In genomic region chr6:117482240-117483003, GRCh38 we compare ENCODE assay signal across 2 cellular contexts.
A peak's percentile ranks its signal among the peaks of the same experiment; 100 is the strongest.
TF ChIP-seq lines count a peak whose summit lies in the region.

TSS of gene DCBLD1 (plus strand) at chr6:117482674. CDS start at chr6:117482782, 108 bp downstream.

TF ChIP-seq in HCT116, 20 proteins besides CTCF, POLR2A, EP300 and RAD21:
- TF ChIP-seq EZH2phosphoT487 (IDR thresholded peaks at IDR 0.05; ENCODE audit: borderline replicate concordance) (no peak), EZH2 (IDR thresholded peaks at IDR 0.05) (no peak), YY1 (IDR thresholded peaks at IDR 0.05; ENCODE audit: extremely low read depth, insufficient replicate concordance, low read depth, low read length) (no peak), ZBTB33 (IDR thresholded peaks at IDR 0.05; ENCODE audit: extremely low read depth, insufficient replicate concordance, low read length) (no peak), TCF7L2 (IDR thresholded peaks at IDR 0.05; ENCODE audit: borderline replicate concordance, extremely low read depth, insufficient read depth, insufficient read length) (no peak), ZNF274 (IDR thresholded peaks at IDR 0.05; ENCODE audit: low read depth, low read length) (no peak), SIN3A (IDR thresholded peaks at IDR 0.05; ENCODE audit: low read depth) (no peak), EGR1 (IDR thresholded peaks at IDR 0.05; ENCODE audit: low read depth) (peak; percentile 91), CBX3 (IDR thresholded peaks at IDR 0.05; ENCODE audit: low read depth) (peak; percentile 49; the same call in 1 of the 2 replicates), ELF1 (IDR thresholded peaks at IDR 0.05; ENCODE audit: borderline replicate concordance, low read depth) (no peak), REST (IDR thresholded peaks at IDR 0.05; ENCODE audit: low read depth) (no peak), JUND (IDR thresholded peaks at IDR 0.05) (no peak), MAX (IDR thresholded peaks at IDR 0.05) (peak; percentile 95), POLR2AphosphoS5 (IDR thresholded peaks at IDR 0.05; ENCODE audit: low read depth, low read length) (peak; percentile 86), ZFX (IDR thresholded peaks at IDR 0.05) (peak; percentile 57; the same call in 1 of the 2 replicates), SP1 (IDR thresholded peaks at IDR 0.05; ENCODE audit: low read depth) (peak; percentile 43; the same call in 1 of the 2 replicates), FOSL1 (IDR thresholded peaks at IDR 0.05; ENCODE audit: low read depth) (no peak), CEBPB (IDR thresholded peaks at IDR 0.05; ENCODE audit: low read depth) (no peak), SRF (IDR thresholded peaks at IDR 0.05; ENCODE audit: low read depth) (no peak), ATF3 (IDR thresholded peaks at IDR 0.05) (no peak)

TF ChIP-seq in K562, 482 proteins besides CTCF, POLR2A, EP300 and RAD21 (continues in another document):
- TF ChIP-seq GABPB1 (CRISPR knock-in tag; IDR thresholded peaks at IDR 0.05) (peak; percentile 19; the same call in 1 of the 2 replicates), IRF2 (CRISPR knock-in tag; IDR thresholded peaks at IDR 0.05) (no peak), CTBP1 (IDR thresholded peaks at IDR 0.05; ENCODE audit: borderline replicate concordance) (peak; percentile 59), CUX1 (CRISPR knock-in tag; IDR thresholded peaks at IDR 0.05) (no peak), ZNF354B (CRISPR knock-in tag; IDR thresholded peaks at IDR 0.05) (no peak), ZEB2 (IDR thresholded peaks at IDR 0.05) (peak; percentile 35; the same call in 1 of the 2 replicates), DPF2 (IDR thresholded peaks at IDR 0.05) (no peak), E2F4 (CRISPR knock-in tag; IDR thresholded peaks at IDR 0.05; ENCODE audit: low read depth) (no peak), NR1H2 (CRISPR knock-in tag; IDR thresholded peaks at IDR 0.05) (no peak), RB1 (IDR thresholded peaks at IDR 0.05; ENCODE audit: low read depth) (peak; percentile 82), ZNF24 (IDR thresholded peaks at IDR 0.05) (peak; percentile 86), ZFP91 (CRISPR knock-in tag; IDR thresholded peaks at IDR 0.05) (no peak), ETV1 (tag; conservative IDR thresholded peaks at IDR 0.05; ENCODE audit: low read depth) (peak; percentile 40; the same call in 1 of the 2 replicates), ZBTB49 (CRISPR knock-in tag; IDR thresholded peaks at IDR 0.05; ENCODE audit: borderline replicate concordance) (no peak), ZNF668 (CRISPR knock-in tag; IDR thresholded peaks at IDR 0.05) (no peak), SMARCB1 (IDR thresholded peaks at IDR 0.05; ENCODE audit: insufficient read length, low read depth) (no peak), HDAC1 (IDR thresholded peaks at IDR 0.05) (peak in 1 of 2 experiments; percentile 59; a peak in 1 of 4 replicates), CLOCK (CRISPR knock-in tag; IDR thresholded peaks at IDR 0.05; ENCODE audit: borderline replicate concordance) (no peak), CREB3 (tag; conservative IDR thresholded peaks at IDR 0.05; ENCODE audit: low read depth) (no peak), RBFOX2 (IDR thresholded peaks at IDR 0.05; ENCODE audit: low read depth, low read length) (peak; percentile 66), ZNF609 (CRISPR knock-in tag; IDR thresholded peaks at IDR 0.05; ENCODE audit: borderline replicate concordance) (no peak), RCOR1 (IDR thresholded peaks at IDR 0.05; ENCODE audit: borderline replicate concordance in 1 of 2, low read depth in 2 of 2, low read length in 2 of 2) (no peak), ETS2 (tag; IDR thresholded peaks at IDR 0.05; ENCODE audit: borderline replicate concordance, poor library complexity, severe bottlenecking) (no peak), TCF7L2 (IDR thresholded peaks at IDR 0.05; ENCODE audit: low read depth, low read length) (no peak), PML (IDR thresholded peaks at IDR 0.05; ENCODE audit: low read length) (no peak), YBX1 (IDR thresholded peaks at IDR 0.05) (no peak), BCL6 (CRISPR knock-in tag; IDR thresholded peaks at IDR 0.05) (no peak), NEUROD1 (IDR thresholded peaks at IDR 0.05; ENCODE audit: borderline replicate concordance, low read depth, low read length, partially characterized antibody) (no peak), MXD1 (CRISPR knock-in tag; IDR thresholded peaks at IDR 0.05; ENCODE audit: borderline replicate concordance, poor library complexity, severe bottlenecking) (no peak)
